ENCODE assay signal across 33 cellular contexts in genomic region chr2:67180841-67181240, GRCh38.
"Had no signal": no experiment of that assay in that cellular context is flagged by ENCODE, and none has a peak within 500 bp of the region (broad histone marks: within the 10 kb centered on the region; RNA-seq: fewer than 3 reads in every experiment).

No MANE protein-coding gene starts in this region.

- DNase-seq: Karpas-422, Kasumi-1, MG63, MM.1S, MV-4-11, NCI-H1048, NCI-H1092, NCI-H1092 treated with DMSO at 0.1 percent for 48 hours, NCI-H1105, NCI-H1105 treated with DMSO at 0.1 percent for 48 hours, NCI-H1417 treated with DMSO at 0.1 percent for 48 hours, NCI-H1436, NCI-H1436 treated with DMSO at 0.1 percent for 48 hours, NCI-H146, NCI-H1694, NCI-H1694 treated with DMSO at 0.1 percent for 48 hours, NCI-H187, NCI-H187 treated with DMSO at 0.1 percent for 48 hours, NCI-H1930, NCI-H2029, NCI-H2029 treated with DMSO at 0.1 percent for 48 hours, NCI-H2081, NCI-H2081 treated with DMSO at 0.1 percent for 48 hours, NCI-H2107, NCI-H2171, NCI-H2171 treated with DMSO at 0.1 percent for 48 hours, NCI-H2227 treated with DMSO at 0.1 percent for 48 hours, NCI-H226, NCI-H345, NCI-H446, NCI-H446 treated with DMSO at 0.1 percent for 48 hours, NCI-H510A, NCI-H510A treated with DMSO at 0.1 percent for 48 hours had no signal
